Comparison of ENCODE assay signal across 21 cellular contexts in genomic region chr6:132136976-132137375, GRCh38.
"Had no signal": no experiment of that assay in that cellular context is flagged by ENCODE, and none has a peak within 500 bp of the region (broad histone marks: within the 10 kb centered on the region; RNA-seq: fewer than 3 reads in every experiment).

No MANE protein-coding gene starts in this region.

- FAIRE-seq: keratinocyte had no signal

- H3K9me3 ChIP-seq: transverse colon had no signal

- H3K27ac ChIP-seq: dorsolateral prefrontal cortex, parathyroid adenoma, transverse colon had no signal

- DNase-seq: activated CD4-positive, alpha-beta T cell treated with anti-CD3 and anti-CD28 coated beads, Interleukin-2, amount 10 ng/mL, durations not matched to agents 24 days and 14 days; activated CD4-positive, CD25-positive, alpha-beta regulatory T cell; activated CD8-positive, alpha-beta memory T cell treated with anti-CD3 and anti-CD28 coated beads, Interleukin-2, amount 50 U/mL, for 48 hours; activated CD8-positive, alpha-beta T cell treated with anti-CD3 and anti-CD28 coated beads, Interleukin-2, amount 10 ng/mL, durations not matched to agents 7 days and 5 days; activated gamma-delta T cell treated with Interleukin-2 at 50 U/mL for 16 hours; activated naive CD8-positive, alpha-beta T cell treated with anti-CD3 and anti-CD28 coated beads for 36 hours; activated T-cell treated with anti-CD3 and anti-CD28 coated beads, Interleukin-2, amount 50 U/mL, for 72 hours; aorta; dorsolateral prefrontal cortex; hippocampal formation; midbrain; naive thymus-derived CD4-positive, alpha-beta T cell; retina; stimulated activated CD4-positive, alpha-beta T cell treated with anti-CD3 and anti-CD28 coated beads, Interleukin-4, amount 100 ng/mL, for 4 hours; stimulated activated CD8-positive, alpha-beta memory T cell treated with anti-CD3 and anti-CD28 coated beads, Interleukin-4, amount 100 ng/mL, for 48 hours; stimulated activated naive CD8-positive, alpha-beta T cell treated with anti-CD3 and anti-CD28 coated beads, Interleukin-15, Interleukin-2, amounts not matched to agents 100 U/mL and 50 U/mL, for 24 hours; T-helper 17 cell; transverse colon had no signal

- H3K4me3 ChIP-seq: dorsolateral prefrontal cortex, transverse colon had no signal

- H3K36me3 ChIP-seq: transverse colon had no signal

- H3K4me1 ChIP-seq: parathyroid adenoma had no signal

- ATAC-seq: activated CD8-positive, alpha-beta T cell treated with anti-CD3 and anti-CD28 coated beads, Interleukin-2, amount 10 ng/mL, durations not matched to agents 7 days and 5 days; activated T-cell treated with anti-CD3 and anti-CD28 coated beads, Interleukin-2, amount 50 U/mL, for 72 hours; left lobe of liver; naive thymus-derived CD4-positive, alpha-beta T cell; stimulated activated naive CD8-positive, alpha-beta T cell treated with anti-CD3 and anti-CD28 coated beads, Interleukin-15, Interleukin-2, amounts not matched to agents 100 U/mL and 50 U/mL, for 24 hours; T-helper 17 cell had no signal

- H3K27me3 ChIP-seq: dorsolateral prefrontal cortex, transverse colon had no signal

- H2AFZ ChIP-seq: parathyroid adenoma had no signal

- H3K79me2 ChIP-seq: parathyroid adenoma had no signal

- H3K9ac ChIP-seq: parathyroid adenoma had no signal
